Comparison of ENCODE assay signal across 17 cellular contexts in genomic region chr16:75058815-75059214, GRCh38. TPM values are rescaled to one million over a fixed set of nuclear protein-coding genes. Genes with fewer than 3 reads are reported as not detected.
"Had no signal": no experiment of that assay in that cellular context is flagged by ENCODE, and none has a peak within 500 bp of the region (broad histone marks: within the 10 kb centered on the region; RNA-seq: fewer than 3 reads in every experiment).

No MANE protein-coding gene starts in this region.

- H3K9me3 Mint-ChIP-seq: activated naive CD8-positive, alpha-beta T cell treated with anti-CD3 and anti-CD28 coated beads for 36 hours; memory B cell; stimulated activated effector memory CD8-positive, alpha-beta T cell treated with anti-CD3 and anti-CD28 coated beads, Interleukin-12 subunit alpha, Interleukin-12 subunit beta, amount 100 ng/mL, for 72 hours had no signal

- H3K4me3 ChIP-seq: body of pancreas, colonic mucosa, esophagus muscularis mucosa, thyroid gland had no signal

- H3K36me3 ChIP-seq: colonic mucosa, esophagus muscularis mucosa, thyroid gland had no signal

- ATAC-seq: activated CD8-positive, alpha-beta T cell treated with anti-CD3 and anti-CD28 coated beads, Interleukin-2, amount 10 ng/mL, durations not matched to agents 7 days and 5 days; body of pancreas; left ventricle myocardium superior; sciatic nerve; stimulated activated effector memory CD8-positive, alpha-beta T cell treated with anti-CD3 and anti-CD28 coated beads, Interleukin-12 subunit alpha, Interleukin-12 subunit beta, amount 100 ng/mL, for 72 hours had no signal

- H3K27me3 Mint-ChIP-seq: activated naive CD8-positive, alpha-beta T cell treated with anti-CD3 and anti-CD28 coated beads for 36 hours; memory B cell had no signal

- H3K4me1 Mint-ChIP-seq: memory B cell had no signal

- H3K4me3 Mint-ChIP-seq: activated CD8-positive, alpha-beta T cell treated with anti-CD3 and anti-CD28 coated beads, Interleukin-2, amount 10 ng/mL, durations not matched to agents 7 days and 5 days; activated naive CD8-positive, alpha-beta T cell treated with anti-CD3 and anti-CD28 coated beads for 36 hours; memory B cell; stimulated activated effector memory CD8-positive, alpha-beta T cell treated with anti-CD3 and anti-CD28 coated beads, Interleukin-12 subunit alpha, Interleukin-12 subunit beta, amount 100 ng/mL, for 72 hours had no signal

- H3K27ac Mint-ChIP-seq: activated CD8-positive, alpha-beta T cell treated with anti-CD3 and anti-CD28 coated beads, Interleukin-2, amount 10 ng/mL, durations not matched to agents 7 days and 5 days; activated naive CD8-positive, alpha-beta T cell treated with anti-CD3 and anti-CD28 coated beads for 36 hours; memory B cell; stimulated activated effector memory CD8-positive, alpha-beta T cell treated with anti-CD3 and anti-CD28 coated beads, Interleukin-12 subunit alpha, Interleukin-12 subunit beta, amount 100 ng/mL, for 72 hours had no signal

- H3K36me3 Mint-ChIP-seq: activated naive CD8-positive, alpha-beta T cell treated with anti-CD3 and anti-CD28 coated beads for 36 hours; memory B cell; stimulated activated effector memory CD8-positive, alpha-beta T cell treated with anti-CD3 and anti-CD28 coated beads, Interleukin-12 subunit alpha, Interleukin-12 subunit beta, amount 100 ng/mL, for 72 hours had no signal

- H3K9me3 ChIP-seq: body of pancreas, colonic mucosa, esophagus muscularis mucosa, thyroid gland had no signal

- H3K27me3 ChIP-seq: body of pancreas, colonic mucosa, esophagus muscularis mucosa, thyroid gland had no signal

- DNase-seq: activated CD4-positive, alpha-beta T cell treated with anti-CD3 and anti-CD28 coated beads for 4 hours; activated CD8-positive, alpha-beta T cell treated with anti-CD3 and anti-CD28 coated beads, Interleukin-2, amount 10 ng/mL, durations not matched to agents 7 days and 5 days; activated naive CD8-positive, alpha-beta T cell treated with anti-CD3 and anti-CD28 coated beads for 36 hours; amygdala; body of pancreas; caudate nucleus; colonic mucosa; glutamatergic neuron; left ventricle myocardium superior; stimulated activated CD4-positive, alpha-beta T cell treated with anti-CD3 and anti-CD28 coated beads, Interleukin-12 subunit alpha, Interleukin-12 subunit beta, amount 100 ng/mL, for 4 hours; stimulated activated CD4-positive, alpha-beta T cell treated with anti-CD3 and anti-CD28 coated beads, Interleukin-2, amount 100 ng/mL, for 24 hours; thyroid gland had no signal

RNA-seq across cellular contexts. Expression of gene LDHD, which starts 57.8 kb away (rescaled TPM):
- total RNA-seq: activated naive CD8-positive, alpha-beta T cell treated with anti-CD3 and anti-CD28 coated beads for 36 hours; kidney epithelial cell had no signal
